Comparison of ENCODE assay signal across 9 cellular contexts in the genomic region with DNA sequence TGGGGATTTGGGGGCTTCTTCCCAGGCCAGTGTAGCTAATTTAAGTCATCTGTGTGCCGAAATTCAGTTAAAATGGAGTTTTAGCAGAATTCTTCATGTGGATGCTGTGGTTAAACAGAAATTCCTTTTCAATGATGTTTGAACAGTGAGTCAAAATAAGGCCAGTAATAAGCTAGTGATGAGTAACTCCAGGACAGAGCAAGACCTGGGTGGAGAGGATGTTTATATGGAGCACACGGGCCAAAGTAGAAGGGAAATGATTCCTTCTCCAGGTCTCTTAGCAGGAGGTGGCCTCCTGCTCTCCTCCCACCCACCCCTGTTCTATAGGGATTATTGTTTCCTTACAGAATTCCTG. TPM values are rescaled to one million over a fixed set of nuclear protein-coding genes. Genes with fewer than 3 reads are reported as not detected.
A peak's percentile ranks its signal among the peaks of the same experiment; 100 is the strongest.
DNase-seq lines count a peak whose midpoint lies in the region; ATAC-seq and TF ChIP-seq lines count a peak whose summit lies in the region.
"Had no signal": no experiment of that assay in that cellular context is flagged by ENCODE, and none has a peak within 500 bp of the region (broad histone marks: within the 10 kb centered on the region; RNA-seq: fewer than 3 reads in every experiment).

No MANE protein-coding gene starts in this region.

- ATAC-seq in HCT116 (peak; percentile 83), HG03442 (IDR thresholded peaks at IDR 0.05; ENCODE audit: unreplicated experiment) (no peak)

- DNase-seq in HCT116 (ENCODE audit: low read depth, low spot score) (peak; percentile 54), amniotic epithelial cell (ENCODE audit: low read depth) (peak; percentile 96), hepatic stellate cell (ENCODE audit: low spot score) (peak; percentile 87), stromal cell of bone marrow (ENCODE audit: low read depth) (peak; percentile 90), GM20000 (ENCODE audit: low spot score) (no peak), GM10266 (ENCODE audit: extremely low spot score) (no peak)
- no peak for DNase-seq in activated effector memory CD4-positive, alpha-beta T cell treated with Interleukin-2 at 50 U/mL for 16 hours

- H3K36me3 ChIP-seq in HCT116 (ENCODE audit: control insufficient read depth in 1 of 2, insufficient read depth in 2 of 2, low read length in 2 of 2) = no peaks in the 10 kb centered on the region

- intact Hi-C loops in HCT116 (cut with micrococcal nuclease) = no loop called here

- no peaks in the 10 kb centered on the region for H3K27me3 ChIP-seq in HCT116 (ENCODE audit: insufficient read depth, low read length)

- peaks cover 29 to 71% of the 10 kb centered on the region in 2 experiments for H3K4me1 ChIP-seq in HCT116 (ENCODE audit: control insufficient read depth in 1 of 2, insufficient read depth in 2 of 2, low read length in 2 of 2)

- H3K9me2 ChIP-seq in HCT116 (ENCODE audit: insufficient read depth) = no peaks in the 10 kb centered on the region

- peak overlapping the region; percentile 83 for H2AFZ ChIP-seq in HCT116 (ENCODE audit: low read depth, low read length, poor library complexity, severe bottlenecking)

- POLR2A ChIA-PET in HCT116 (lab: Charles Lee) = interaction anchor here (0.7 kb wide), 1 partner anchor 1378 kb away, joined by 3 read pairs; no protein-coding TSS in a partner anchor

- no peak for TF ChIP-seq CTCF in HCT116 (IDR thresholded peaks at IDR 0.05 in 2 of 3, conservative IDR thresholded peaks at IDR 0.05 in 1 of 3; ENCODE audit: borderline replicate concordance in 1 of 3, insufficient read depth in 1 of 3, low read depth in 2 of 3, low read length in 2 of 3)
- no peak for TF ChIP-seq CTCF in GM20000 (IDR thresholded peaks at IDR 0.05; ENCODE audit: extremely low read depth, missing control alignments)
- no peak for TF ChIP-seq CTCF in GM10266 (IDR thresholded peaks at IDR 0.05; ENCODE audit: control insufficient read depth, insufficient read depth, low read depth, missing control alignments)

- RAD21 ChIA-PET in HCT116 (lab: Charles Lee; ENCODE audit: low non-redundant PET in 1 of 2, low total read pairs in 2 of 2, uncharacterized antibody in 2 of 2, unreplicated experiment in 2 of 2) = no interaction called here

- H3K79me2 ChIP-seq in HCT116 (ENCODE audit: insufficient read depth, low read length) = no peaks in the 10 kb centered on the region

- BruUV-seq in HCT116 (replicated peaks; lab: Mats Ljungman, UMichigan) = no TSS peak

- peak overlapping the region; percentile 43 for H3K9ac ChIP-seq in HCT116 (ENCODE audit: low read length)

- no peak for TF ChIP-seq POLR2A in HCT116 (IDR thresholded peaks at IDR 0.05; ENCODE audit: borderline replicate concordance, extremely low read depth, insufficient read depth, insufficient read length)

- TF ChIP-seq RAD21 in HCT116 (IDR thresholded peaks at IDR 0.05; ENCODE audit: low read depth) = no peak

- peak overlapping the region; percentile 81 for H3K4me2 ChIP-seq in HCT116 (ENCODE audit: low read length)

- CTCF ChIA-PET in HCT116 (lab: Charles Lee) = interaction anchor here (0.9 to 1.4 kb wide), 3 partner anchors 12 to 16 kb away, joined by 3 to 5 read pairs (median 3); no protein-coding TSS in a partner anchor

- peak overlapping the region in 1 of 2 experiments; percentile 40; a peak in 2 of 4 replicates for H3K4me3 ChIP-seq in HCT116 (replicated peaks in 1 of 2; ENCODE audit: low read depth in 1 of 2, low read length in 2 of 2)

- no peaks in the 10 kb centered on the region for H4K20me1 ChIP-seq in HCT116 (ENCODE audit: insufficient read depth)

- H3K9me3 ChIP-seq in HCT116 (ENCODE audit: control insufficient read depth in 1 of 2, insufficient read depth in 1 of 2, low read depth in 1 of 2, low read length in 2 of 2) = no peaks in the 10 kb centered on the region

- peak overlapping the region; percentile 11; the same call in 1 of the 2 replicates for H3K27ac ChIP-seq in HCT116 (ENCODE audit: low read depth, low read length)

TF ChIP-seq in HCT116, 20 proteins besides CTCF, POLR2A, EP300 and RAD21:
- peak; percentile 85 for TF ChIP-seq FOSL1 (IDR thresholded peaks at IDR 0.05; ENCODE audit: low read depth)
- TF ChIP-seq, protein P1, sequence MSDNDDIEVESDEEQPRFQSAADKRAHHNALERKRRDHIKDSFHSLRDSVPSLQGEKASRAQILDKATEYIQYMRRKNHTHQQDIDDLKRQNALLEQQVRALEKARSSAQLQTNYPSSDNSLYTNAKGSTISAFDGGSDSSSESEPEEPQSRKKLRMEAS (IDR thresholded peaks at IDR 0.05) = peak; percentile 45; the same call in 1 of the 2 replicates
- TF ChIP-seq JUND (IDR thresholded peaks at IDR 0.05) = peak; percentile 75
- no peak for TF ChIP-seq ZFX (IDR thresholded peaks at IDR 0.05)
- TF ChIP-seq, protein P2, sequence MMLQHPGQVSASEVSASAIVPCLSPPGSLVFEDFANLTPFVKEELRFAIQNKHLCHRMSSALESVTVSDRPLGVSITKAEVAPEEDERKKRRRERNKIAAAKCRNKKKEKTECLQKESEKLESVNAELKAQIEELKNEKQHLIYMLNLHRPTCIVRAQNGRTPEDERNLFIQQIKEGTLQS (IDR thresholded peaks at IDR 0.05) = no peak
- TF ChIP-seq SP1 (IDR thresholded peaks at IDR 0.05; ENCODE audit: low read depth) = peak; percentile 58; the same call in 1 of the 2 replicates
- TF ChIP-seq POLR2AphosphoS5 (IDR thresholded peaks at IDR 0.05; ENCODE audit: low read depth, low read length) = no peak
- TF ChIP-seq EGR1 (IDR thresholded peaks at IDR 0.05; ENCODE audit: low read depth) = peak; percentile 32; the same call in 1 of the 2 replicates

RNA-seq across cellular contexts. Expression of a gene that starts 31.9 kb away (rescaled TPM):
- total RNA-seq in HCT116 (2021; ENCODE audit: unreplicated experiment) = 47.4 TPM
- polyA plus RNA-seq in HCT116 (2012) = 54.6 and 59.5 TPM in 2 replicates
- total RNA-seq: OCI-LY7 had no signal

RNA-seq across cellular contexts. Expression of a gene that starts 58.7 kb away (rescaled TPM):
- total RNA-seq in HCT116 (2021; ENCODE audit: unreplicated experiment) = 35.9 TPM
- 55.1 and 58.8 TPM in 2 replicates for polyA plus RNA-seq in HCT116 (2012)
- total RNA-seq: OCI-LY7 had no signal

Comparison
In these comparisons a context has a peak if more than half of its experiments do, and no peak if none do; other contexts are left out.
1. DNase-seq: peak in HCT116 (single experiment), amniotic epithelial cell (single experiment), hepatic stellate cell (single experiment) and stromal cell of bone marrow (single experiment); none in GM20000 (single experiment), activated effector memory CD4-positive, alpha-beta T cell treated with Interleukin-2 at 50 U/mL for 16 hours (single experiment) and GM10266 (single experiment).